Comparison of ENCODE assay signal across 8 cellular contexts in genomic region chr16:90077240-90077756, GRCh38. TPM values are rescaled to one million over a fixed set of nuclear protein-coding genes. Genes with fewer than 3 reads are reported as not detected.
DNase-seq lines count a peak whose midpoint lies in the region; ATAC-seq, FAIRE-seq and TF ChIP-seq lines count a peak whose summit lies in the region.

TSS of gene PRDM7 (minus strand) at chr16:90077331. CDS start at chr16:90075910, 1,421 bp downstream.

- no peaks in the 10 kb centered on the region for H3K9me3 Mint-ChIP-seq in chondrocyte (ENCODE audit: low read depth)

- ATAC-seq in A549 = peak; percentile 92 to 97
- peak; percentile 97 for ATAC-seq in GM18868 (IDR thresholded peaks at IDR 0.05; ENCODE audit: unreplicated experiment)
- peak; percentile 89 for ATAC-seq in HG03139 (IDR thresholded peaks at IDR 0.05; ENCODE audit: unreplicated experiment)

- peak within 1 kb of the TSS; percentile 82 for H3K4me2 ChIP-seq in A549

- peak; percentile 25 for TF ChIP-seq POLR2A in A549 (IDR thresholded peaks at IDR 0.05; ENCODE audit: low read length)

- H3K36me3 Mint-ChIP-seq in chondrocyte (ENCODE audit: low read depth) = no peaks in the 10 kb centered on the region

- no peaks in the 10 kb centered on the region for H3K27me3 Mint-ChIP-seq in chondrocyte (ENCODE audit: low read depth)

- H3K4me3 ChIP-seq in A549 = peak within 1 kb of the TSS; percentile 41

- H3K9me3 ChIP-seq in A549 = no peaks in the 10 kb centered on the region

- TF ChIP-seq CTCF in A549 (IDR thresholded peaks at IDR 0.05) (no peak), chondrocyte (IDR thresholded peaks at IDR 0.05) (no peak)

- POLR2A ChIA-PET in A549 (lab: Yijun Ruan, JAX) = interaction anchor here (0.9 kb wide), 1 partner anchor 26 kb away, joined by 3 read pairs; no protein-coding TSS in a partner anchor

- H3K27ac Mint-ChIP-seq in chondrocyte (ENCODE audit: unreplicated experiment) = peak within 1 kb of the TSS; percentile 95

- H3K4me3 Mint-ChIP-seq in chondrocyte (ENCODE audit: unreplicated experiment) = peak within 1 kb of the TSS; percentile 83

- peaks cover 4% of the 10 kb centered on the region for H3K4me1 ChIP-seq in A549

- TF ChIP-seq EP300 in A549 (IDR thresholded peaks at IDR 0.05) = no peak

- CTCF ChIA-PET in A549 (lab: Yijun Ruan, JAX) = interaction anchor here (0.8 kb wide), 1 partner anchor 55 kb away, joined by 3 read pairs; no protein-coding TSS in a partner anchor

- peaks cover 24% of the 10 kb centered on the region for H3K4me1 Mint-ChIP-seq in chondrocyte (ENCODE audit: low read depth)

- peak; percentile 97 to 98 for DNase-seq in A549 (ENCODE audit: low read depth in 1 of 2, low spot score in 1 of 2)
- peak; percentile 93 for DNase-seq in NCI-H345 (lab: John Stamatoyannopoulos, UW)
- DNase-seq in activated CD4-positive, alpha-beta T cell treated with anti-CD3 and anti-CD28 coated beads for 24 hours (ENCODE audit: low read depth in 2 of 2) = peak; percentile 97 to 98
- peak; percentile 97 for DNase-seq in chondrocyte (ENCODE audit: low spot score)
- DNase-seq in kidney glomerular epithelial cell (lab: John Stamatoyannopoulos, UW) = peak; percentile 93
- peak; percentile 89 to 96 for DNase-seq in stimulated activated CD4-positive, alpha-beta T cell treated with anti-CD3 and anti-CD28 coated beads, Interleukin-15, amount 100 ng/mL, for 1 hour (ENCODE audit: low read depth in 1 of 2, low spot score in 1 of 2)

- H3K27ac ChIP-seq in A549 = peak within 1 kb of the TSS; percentile 71 to 83

- under 1% methylated on average over 15 of the region's 32 CpGs for WGBS in A549 (ENCODE audit: missing lambda C conversion rate)

- TF ChIP-seq RAD21 in A549 (conservative IDR thresholded peaks at IDR 0.05 in 1 of 2, IDR thresholded peaks at IDR 0.05 in 1 of 2) = no peak

- no peak for FAIRE-seq in A549 (lab: Jason Lieb, UNC)

TF ChIP-seq in A549, 52 proteins besides CTCF, POLR2A, EP300 and RAD21:
- no peak for TF ChIP-seq KDM5A (IDR thresholded peaks at IDR 0.05)
- TF ChIP-seq CBX8 (IDR thresholded peaks at IDR 0.05) = no peak
- no peak for TF ChIP-seq TFCP2L1 (CRISPR knock-in tag; IDR thresholded peaks at IDR 0.05)
- no peak for TF ChIP-seq ATOH8 (CRISPR knock-in tag; IDR thresholded peaks at IDR 0.05; ENCODE audit: low read depth)
- peak; percentile 93 for TF ChIP-seq PBX3 (IDR thresholded peaks at IDR 0.05)
- no peak for TF ChIP-seq CHD2 (IDR thresholded peaks at IDR 0.05; ENCODE audit: low read length, partially characterized antibody)
- peak; percentile 33; the same call in 1 of the 2 replicates for TF ChIP-seq MAX (IDR thresholded peaks at IDR 0.05)
- peak in 1 of 2 experiments; percentile 21; a peak in 1 of 5 replicates for TF ChIP-seq JUN (IDR thresholded peaks at IDR 0.05)
- no peak for TF ChIP-seq RARB (CRISPR knock-in tag; IDR thresholded peaks at IDR 0.05)
- no peak for TF ChIP-seq ESRRA (IDR thresholded peaks at IDR 0.05; ENCODE audit: borderline replicate concordance, low read length)
- peak; percentile 83 for TF ChIP-seq E2F6 (IDR thresholded peaks at IDR 0.05; ENCODE audit: borderline replicate concordance, low read depth)

RNA-seq across cellular contexts. Expression of gene PRDM7, which starts in this region (rescaled TPM):
- polyA plus RNA-seq in A549 (2011; rRNA removed) (not detected in 2 replicates), A549 (2017; fragmentation: RNase III; extraction: RNeasy Plus Mini Kit Qiagen cat#74134 plus additional on column Dnase treatment) (not detected in 3 replicates)
- not detected in 2 replicates for polyA plus RNA-seq in A549 (2012; cell fraction: cytosol; rRNA removed)
- polyA plus RNA-seq in A549 (2012; cell fraction: nucleus; rRNA removed) = not detected in 2 replicates
- polyA minus RNA-seq in A549 (2011; rRNA and poly(A)+ RNA removed) = not detected in 2 replicates
- not detected in 3 replicates for total RNA-seq in chondrocyte

Comparison
In these comparisons a context has a peak if more than half of its experiments do, and no peak if none do; other contexts are left out.
1. Peak in every context shown above with its lines: DNase-seq, ATAC-seq, H3K4me3 ChIP-seq and H3K27ac ChIP-seq.
2. Peak in DNase-seq, ATAC-seq, H3K4me3 ChIP-seq, H3K27ac ChIP-seq and H3K4me2 ChIP-seq in A549; RNA of the gene not detected or under 1 TPM.
3. Peak in DNase-seq in chondrocyte; RNA of the gene not detected or under 1 TPM.